ENCODE assay signal across 20 cellular contexts in the genomic region with DNA sequence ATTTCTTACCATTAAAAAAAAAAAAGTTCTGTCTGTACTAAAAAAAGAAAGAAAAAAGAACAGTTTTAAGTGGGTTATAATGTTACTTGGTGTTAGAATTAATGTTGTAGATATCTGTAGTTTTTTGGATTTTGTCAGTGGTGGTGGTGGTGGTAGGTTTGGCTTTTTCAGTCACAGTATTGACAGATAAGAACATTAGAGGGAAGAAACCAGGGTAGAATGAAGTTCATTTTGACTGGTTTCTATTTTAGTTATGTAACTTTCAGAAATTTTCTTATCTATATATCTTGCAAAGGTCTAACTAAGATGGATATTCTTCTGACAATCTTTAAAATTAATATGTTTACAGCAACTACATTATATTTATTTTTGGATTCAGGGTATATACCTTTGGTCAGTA.
"Had no signal": no experiment of that assay in that cellular context is flagged by ENCODE, and none has a peak within 500 bp of the region (broad histone marks: within the 10 kb centered on the region; RNA-seq: fewer than 3 reads in every experiment).

No MANE protein-coding gene starts in this region.

- FAIRE-seq: RCC 7860 had no signal

- DNase-seq: KBM-7, MV-4-11, NCI-H1092, NCI-H1105 treated with DMSO at 0.1 percent for 48 hours, NCI-H1417 treated with DMSO at 0.1 percent for 48 hours, NCI-H146, NCI-H1694 treated with DMSO at 0.1 percent for 48 hours, NCI-H1930, NCI-H2081, NCI-H2107, NCI-H2227 treated with DMSO at 0.1 percent for 48 hours, NCI-H524, NCI-H526 treated with DMSO at 0.1 percent for 48 hours, NCI-H748 treated with DMSO at 0.1 percent for 48 hours, Right ventricle myocardium superior, RPMI8226, SIG-M5, SK-N-SH, T-helper 1 cell had no signal

- H3K9me3 ChIP-seq: SK-N-SH had no signal
